12 cellular contexts compared by ENCODE assay signal in the genomic region with DNA sequence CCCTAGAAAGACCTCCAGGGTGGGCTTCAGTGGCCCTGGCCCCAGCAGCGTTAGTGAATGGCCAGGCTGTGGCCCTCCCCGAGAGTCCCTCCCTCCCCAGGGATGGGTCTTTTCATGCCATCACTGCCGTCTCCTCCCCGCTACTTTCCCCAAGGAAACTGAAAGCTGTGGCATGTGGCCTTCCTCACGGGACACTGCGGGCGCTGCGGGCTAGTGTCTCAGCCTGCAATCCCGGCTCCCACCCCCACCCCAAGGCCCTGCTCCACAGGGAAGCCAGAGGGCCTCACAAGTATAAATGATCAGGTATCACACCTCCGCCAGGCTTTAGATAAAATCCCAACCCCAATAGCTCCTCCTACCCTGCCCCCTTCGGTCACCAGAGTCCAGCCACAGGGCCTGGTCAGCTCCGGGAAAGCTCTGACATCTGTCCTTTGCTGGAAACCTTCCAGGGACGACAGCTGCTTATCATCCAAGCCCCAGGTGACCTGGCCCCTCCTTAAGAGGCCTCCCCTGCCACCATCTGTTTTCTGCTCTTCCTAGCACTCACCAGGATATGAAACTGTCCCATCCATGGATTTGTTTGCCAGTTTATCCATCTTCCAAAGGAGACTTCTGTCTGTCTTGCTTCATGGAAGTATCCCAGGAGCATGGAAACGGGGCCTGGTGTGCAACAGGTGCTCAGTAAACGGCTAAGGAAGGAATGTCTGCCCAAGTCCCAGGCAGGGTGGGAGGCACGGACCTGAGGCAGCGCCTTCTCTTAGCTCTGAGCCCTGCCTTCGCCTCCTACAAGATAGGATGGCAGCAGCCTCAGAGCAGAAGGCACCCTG. TPM values are rescaled to one million over a fixed set of nuclear protein-coding genes. Genes with fewer than 3 reads are reported as not detected.
DNase-seq lines count a peak whose midpoint lies in the region; ATAC-seq and TF ChIP-seq lines count a peak whose summit lies in the region.
"Had no signal": no experiment of that assay in that cellular context is flagged by ENCODE, and none has a peak within 500 bp of the region (broad histone marks: within the 10 kb centered on the region; RNA-seq: fewer than 3 reads in every experiment).

No MANE protein-coding gene starts in this region.

- H3K27me3 ChIP-seq in endocrine pancreas (ENCODE audit: control insufficient read depth, insufficient read depth, low read length), result no peaks in the 10 kb centered on the region
- H3K27me3 ChIP-seq in osteoblast (ENCODE audit: insufficient read depth, low read length), result no peaks in the 10 kb centered on the region

- no peak overlapping the region for H3K4me2 ChIP-seq in osteoblast (ENCODE audit: insufficient read depth, low read length)

- H3K36me3 Mint-ChIP-seq in osteocyte (ENCODE audit: unreplicated experiment), result no peaks in the 10 kb centered on the region

- H3K4me1 Mint-ChIP-seq in osteocyte (ENCODE audit: unreplicated experiment), result peaks cover 67% of the 10 kb centered on the region

- TF ChIP-seq CTCF in C4-2B (conservative IDR thresholded peaks at IDR 0.05), result no peak
- no peak for TF ChIP-seq CTCF in osteoblast (IDR thresholded peaks at IDR 0.05; ENCODE audit: extremely low read depth, low read depth, low read length)
- TF ChIP-seq CTCF in osteocyte (IDR thresholded peaks at IDR 0.05), result no peak

- no peak overlapping the region for H3K4me3 Mint-ChIP-seq in osteocyte (ENCODE audit: unreplicated experiment)
- H3K4me3 Mint-ChIP-seq: activated T-helper 1 cell treated with anti-CD3 and anti-CD28 coated beads, Interleukin-12 subunit alpha, Interleukin-12 subunit beta, Interleukin-2, Interleukin-4 antibody, amounts not matched to agents 30 ng/mL and 10 ng/mL and 1 ng/mL, durations not matched to agents 14 hours and 24 hours and 36 hours; CD4-positive, alpha-beta T cell; stimulated activated naive CD8-positive, alpha-beta T cell treated with anti-CD3 and anti-CD28 coated beads, Interleukin-15, Interleukin-2, amounts not matched to agents 100 ng/mL and 50 ng/mL, for 24 hours had no signal

- peaks cover 4% of the 10 kb centered on the region for H3K79me2 ChIP-seq in osteoblast (ENCODE audit: insufficient read depth, low read length)

- H3K4me1 ChIP-seq in endocrine pancreas (ENCODE audit: control insufficient read depth, insufficient read depth, low read length), result no peaks in the 10 kb centered on the region
- peaks cover 26% of the 10 kb centered on the region for H3K4me1 ChIP-seq in osteoblast (ENCODE audit: insufficient read depth, low read length)

- H3K36me3 ChIP-seq in endocrine pancreas (ENCODE audit: control insufficient read depth, insufficient read depth, low read length) (no peaks in the 10 kb centered on the region), osteoblast (ENCODE audit: insufficient read depth, low read length) (no peaks in the 10 kb centered on the region)

- no peak overlapping the region for H3K27ac Mint-ChIP-seq in osteocyte (ENCODE audit: unreplicated experiment)
- H3K27ac Mint-ChIP-seq: activated T-helper 1 cell treated with anti-CD3 and anti-CD28 coated beads, Interleukin-12 subunit alpha, Interleukin-12 subunit beta, Interleukin-2, Interleukin-4 antibody, amounts not matched to agents 30 ng/mL and 10 ng/mL and 1 ng/mL, durations not matched to agents 14 hours and 24 hours and 36 hours; CD4-positive, alpha-beta T cell; stimulated activated naive CD8-positive, alpha-beta T cell treated with anti-CD3 and anti-CD28 coated beads, Interleukin-15, Interleukin-2, amounts not matched to agents 100 ng/mL and 50 ng/mL, for 24 hours had no signal

- no peak for ATAC-seq in GM18867 (IDR thresholded peaks at IDR 0.05; ENCODE audit: unreplicated experiment)
- ATAC-seq: GM12878 had no signal

- peaks cover 34% of the 10 kb centered on the region for H4K20me1 ChIP-seq in osteoblast (ENCODE audit: insufficient read depth, low read length)

- H3K4me3 ChIP-seq in endocrine pancreas (ENCODE audit: control insufficient read depth, insufficient read depth, low read length) (no peak overlapping the region), osteoblast (ENCODE audit: insufficient read depth, low read length) (no peak overlapping the region)
- H3K4me3 ChIP-seq: GM12878 had no signal

- H2AFZ ChIP-seq in osteoblast (ENCODE audit: low read length), result no peak overlapping the region

- no peaks in the 10 kb centered on the region for H3K9me3 ChIP-seq in endocrine pancreas (ENCODE audit: control insufficient read depth, low read length)
- no peaks in the 10 kb centered on the region for H3K9me3 ChIP-seq in osteoblast (ENCODE audit: low read depth, low read length)

- H3K9ac ChIP-seq in endocrine pancreas (ENCODE audit: control insufficient read depth, insufficient read depth, low read length), result peak overlapping the region; percentile 30

- peak overlapping the region; percentile 98 for H3K27ac ChIP-seq in C4-2B
- no peak overlapping the region for H3K27ac ChIP-seq in osteoblast (ENCODE audit: low read depth, low read length)

- DNase-seq in NCI-H2171 treated with DMSO at 0.1 percent for 48 hours (lab: John Stamatoyannopoulos, UW), result peak; percentile 85
- DNase-seq in osteoblast (ENCODE audit: insufficient read length, low spot score, missing footprints), result peak; percentile 76
- no peak for DNase-seq in activated T-cell treated with anti-CD3 and anti-CD28 coated beads for 4 hours
- DNase-seq in central memory CD4-positive, alpha-beta T cell, result no peak
- no peak for DNase-seq in osteocyte (ENCODE audit: extremely low spot score, unreplicated experiment)
- DNase-seq: CD4-positive, alpha-beta T cell had no signal

- no peaks in the 10 kb centered on the region for H3K9me3 Mint-ChIP-seq in osteocyte (ENCODE audit: unreplicated experiment)
- H3K9me3 Mint-ChIP-seq: activated T-helper 1 cell treated with anti-CD3 and anti-CD28 coated beads, Interleukin-12 subunit alpha, Interleukin-12 subunit beta, Interleukin-2, Interleukin-4 antibody, amounts not matched to agents 30 ng/mL and 10 ng/mL and 1 ng/mL, durations not matched to agents 14 hours and 24 hours and 36 hours; CD4-positive, alpha-beta T cell; stimulated activated naive CD8-positive, alpha-beta T cell treated with anti-CD3 and anti-CD28 coated beads, Interleukin-15, Interleukin-2, amounts not matched to agents 100 ng/mL and 50 ng/mL, for 24 hours had no signal

- no peaks in the 10 kb centered on the region for H3K27me3 Mint-ChIP-seq in osteocyte (ENCODE audit: unreplicated experiment)
- H3K27me3 Mint-ChIP-seq: CD4-positive, alpha-beta T cell; stimulated activated naive CD8-positive, alpha-beta T cell treated with anti-CD3 and anti-CD28 coated beads, Interleukin-15, Interleukin-2, amounts not matched to agents 100 ng/mL and 50 ng/mL, for 24 hours had no signal

RNA-seq across cellular contexts. Expression of a gene that starts 31.6 kb away (rescaled TPM):
- total RNA-seq in osteoblast (3.2 and 3.6 TPM in 2 replicates), osteocyte (4.4 and 5.1 TPM in 2 replicates)

Comparison
In these comparisons a context has a peak if more than half of its experiments do, and no peak if none do; other contexts are left out.
1. DNase-seq: peak in NCI-H2171 treated with DMSO at 0.1 percent for 48 hours (single experiment) and osteoblast (single experiment); none in activated T-cell treated with anti-CD3 and anti-CD28 coated beads for 4 hours (single experiment), central memory CD4-positive, alpha-beta T cell (single experiment) and osteocyte (single experiment).